ENCODE assay signal across 34 cellular contexts in the genomic region with DNA sequence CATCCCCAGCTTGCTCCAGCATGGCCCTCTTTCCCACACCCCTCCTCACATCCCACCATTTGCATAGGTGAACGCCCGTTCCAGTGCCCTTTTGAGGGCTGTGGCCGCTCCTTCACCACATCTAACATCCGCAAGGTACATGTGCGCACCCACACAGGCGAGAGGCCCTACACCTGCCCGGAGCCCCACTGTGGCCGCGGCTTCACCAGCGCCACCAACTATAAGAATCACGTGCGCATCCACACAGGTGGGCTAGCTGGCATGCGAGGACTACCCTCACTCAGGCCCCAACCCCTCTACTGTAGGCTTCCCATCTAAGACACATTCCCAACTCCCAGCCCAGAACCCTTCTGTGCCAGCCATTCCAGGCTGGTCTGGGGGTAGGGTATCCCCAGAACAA.
"Had no signal": no experiment of that assay in that cellular context is flagged by ENCODE, and none has a peak within 500 bp of the region (broad histone marks: within the 10 kb centered on the region; RNA-seq: fewer than 3 reads in every experiment).

No MANE protein-coding gene starts in this region.

- H3K4me3 ChIP-seq: ascending aorta, cardiac muscle cell, K562, SJSA1 had no signal

- H3K27me3 Mint-ChIP-seq: activated CD4-positive, alpha-beta memory T cell treated with anti-CD3 and anti-CD28 coated beads, Interleukin-2, amount 10 ng/mL, durations not matched to agents 7 days and 5 days; activated CD8-positive, alpha-beta memory T cell treated with anti-CD3 and anti-CD28 coated beads, Interleukin-2, amount 10 ng/mL, durations not matched to agents 7 days and 5 days; activated naive CD8-positive, alpha-beta T cell treated with anti-CD3 and anti-CD28 coated beads, Interleukin-2, amount 10 ng/mL, durations not matched to agents 7 days and 5 days; T-cell had no signal

- H3K4me1 ChIP-seq: ascending aorta, SJSA1 had no signal

- H3K9me3 ChIP-seq: ascending aorta, SJSA1, SK-N-SH had no signal

- DNase-seq: activated CD4-positive, alpha-beta memory T cell treated with anti-CD3 and anti-CD28 coated beads, Interleukin-2, amount 10 ng/mL, durations not matched to agents 7 days and 5 days; activated CD4-positive, alpha-beta T cell treated with anti-CD3 and anti-CD28 coated beads for 1 hour; activated CD4-positive, alpha-beta T cell treated with anti-CD3 and anti-CD28 coated beads for 48 hours; activated CD4-positive, CD25-positive, alpha-beta regulatory T cell; activated CD8-positive, alpha-beta memory T cell treated with anti-CD3 and anti-CD28 coated beads for 24 hours; activated CD8-positive, alpha-beta memory T cell treated with anti-CD3 and anti-CD28 coated beads, Interleukin-2, amount 10 ng/mL, durations not matched to agents 7 days and 5 days; activated CD8-positive, alpha-beta memory T cell treated with anti-CD3 and anti-CD28 coated beads, Interleukin-2, amount 50 U/mL, for 48 hours; activated gamma-delta T cell; activated naive CD4-positive, alpha-beta T cell treated with Interleukin-2 at 50 U/mL for 16 hours; activated naive CD8-positive, alpha-beta T cell treated with anti-CD3 and anti-CD28 coated beads, Interleukin-2, amount 10 ng/mL, durations not matched to agents 7 days and 5 days; activated T-cell treated with anti-CD3 and anti-CD28 coated beads, Interleukin-2, amount 50 U/mL, for 1 hour; activated T-cell treated with anti-CD3 and anti-CD28 coated beads, Interleukin-2, amount 50 U/mL, for 72 hours; amygdala; NCI-H1105; NCI-H1417 treated with DMSO at 0.1 percent for 48 hours; NCI-H187 treated with DMSO at 0.1 percent for 48 hours; NCI-H2081; NCI-H2171 treated with DMSO at 0.1 percent for 48 hours; NCI-H2227 treated with DMSO at 0.1 percent for 48 hours; NCI-H446; NCI-H524; NCI-H69; SHP77 treated with DMSO at 0.1 percent for 48 hours; SK-N-SH; T-cell; T-helper 2 cell; T-helper 9 cell; WERI-Rb-1 had no signal

- H3K27ac Mint-ChIP-seq: activated CD4-positive, alpha-beta memory T cell treated with anti-CD3 and anti-CD28 coated beads, Interleukin-2, amount 10 ng/mL, durations not matched to agents 7 days and 5 days; activated CD8-positive, alpha-beta memory T cell treated with anti-CD3 and anti-CD28 coated beads, Interleukin-2, amount 10 ng/mL, durations not matched to agents 7 days and 5 days; activated T-cell treated with anti-CD3 and anti-CD28 coated beads, Interleukin-2, amount 50 U/mL, for 72 hours; activated T-helper 2 cell treated with anti-CD3 and anti-CD28 coated beads, Interferon-gamma antibody, Interleukin-2, Interleukin-4, amounts not matched to agents 10 μg/mL and 5 μg/mL and 100 μg/mL, durations not matched to agents 14 hours and 24 hours and 36 hours; T-cell had no signal

- H3K4me2 ChIP-seq: SK-N-SH had no signal

- H3K27me3 ChIP-seq: ascending aorta, cardiac muscle cell, SJSA1 had no signal

- H3K4me3 Mint-ChIP-seq: activated CD4-positive, alpha-beta memory T cell treated with anti-CD3 and anti-CD28 coated beads, Interleukin-2, amount 10 ng/mL, durations not matched to agents 7 days and 5 days; activated CD8-positive, alpha-beta memory T cell treated with anti-CD3 and anti-CD28 coated beads, Interleukin-2, amount 10 ng/mL, durations not matched to agents 7 days and 5 days; activated naive CD8-positive, alpha-beta T cell treated with anti-CD3 and anti-CD28 coated beads, Interleukin-2, amount 10 ng/mL, durations not matched to agents 7 days and 5 days; activated T-cell treated with anti-CD3 and anti-CD28 coated beads, Interleukin-2, amount 50 U/mL, for 72 hours; T-cell had no signal

- H3K9ac ChIP-seq: SK-N-SH had no signal

- H3K27ac ChIP-seq: ascending aorta, cardiac muscle cell, SJSA1, WERI-Rb-1 had no signal

- ATAC-seq: activated CD8-positive, alpha-beta memory T cell treated with anti-CD3 and anti-CD28 coated beads, Interleukin-2, amount 10 ng/mL, durations not matched to agents 7 days and 5 days; activated T-cell treated with anti-CD3 and anti-CD28 coated beads, Interleukin-2, amount 50 U/mL, for 72 hours; K562; Panc1; T-cell had no signal

- H3K9me3 Mint-ChIP-seq: activated CD4-positive, alpha-beta memory T cell treated with anti-CD3 and anti-CD28 coated beads, Interleukin-2, amount 10 ng/mL, durations not matched to agents 7 days and 5 days; activated naive CD8-positive, alpha-beta T cell treated with anti-CD3 and anti-CD28 coated beads, Interleukin-2, amount 10 ng/mL, durations not matched to agents 7 days and 5 days; activated T-cell treated with anti-CD3 and anti-CD28 coated beads, Interleukin-2, amount 50 U/mL, for 72 hours; activated T-helper 2 cell treated with anti-CD3 and anti-CD28 coated beads, Interferon-gamma antibody, Interleukin-2, Interleukin-4, amounts not matched to agents 10 μg/mL and 5 μg/mL and 100 μg/mL, durations not matched to agents 14 hours and 24 hours and 36 hours; T-cell had no signal
